17 cellular contexts compared by ENCODE assay signal in genomic region chr19:50790365-50790825, GRCh38. TPM values are rescaled to one million over a fixed set of nuclear protein-coding genes. Genes with fewer than 3 reads are reported as not detected.
A peak's percentile ranks its signal among the peaks of the same experiment; 100 is the strongest.
DNase-seq lines count a peak whose midpoint lies in the region; TF ChIP-seq lines count a peak whose summit lies in the region.
"Had no signal": no experiment of that assay in that cellular context is flagged by ENCODE, and none has a peak within 500 bp of the region (broad histone marks: within the 10 kb centered on the region; RNA-seq: fewer than 3 reads in every experiment).

A gene with protein sequence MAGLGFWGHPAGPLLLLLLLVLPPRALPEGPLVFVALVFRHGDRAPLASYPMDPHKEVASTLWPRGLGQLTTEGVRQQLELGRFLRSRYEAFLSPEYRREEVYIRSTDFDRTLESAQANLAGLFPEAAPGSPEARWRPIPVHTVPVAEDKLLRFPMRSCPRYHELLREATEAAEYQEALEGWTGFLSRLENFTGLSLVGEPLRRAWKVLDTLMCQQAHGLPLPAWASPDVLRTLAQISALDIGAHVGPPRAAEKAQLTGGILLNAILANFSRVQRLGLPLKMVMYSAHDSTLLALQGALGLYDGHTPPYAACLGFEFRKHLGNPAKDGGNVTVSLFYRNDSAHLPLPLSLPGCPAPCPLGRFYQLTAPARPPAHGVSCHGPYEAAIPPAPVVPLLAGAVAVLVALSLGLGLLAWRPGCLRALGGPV (plus strand): TSS chr19:50790415. CDS start chr19:50790415, 0 bp downstream.

- H3K27me3 Mint-ChIP-seq in activated naive CD8-positive, alpha-beta T cell, result no peaks in the 10 kb centered on the region
- H3K27me3 Mint-ChIP-seq in activated naive CD8-positive, alpha-beta T cell treated with anti-CD3 and anti-CD28 coated beads for 36 hours, result peaks cover 4% of the 10 kb centered on the region
- H3K27me3 Mint-ChIP-seq in glutamatergic neuron (ENCODE audit: unreplicated experiment) (peaks cover 3% of the 10 kb centered on the region), type B pancreatic cell (peaks cover 3% of the 10 kb centered on the region)
- H3K27me3 Mint-ChIP-seq: CD4-positive, CD25-positive, alpha-beta regulatory T cell had no signal

- H3K27me3 ChIP-seq in H7 (ENCODE audit: control insufficient read depth, insufficient read depth, low read length) (peaks cover 1% of the 10 kb centered on the region; the same call in 1 of the 2 replicates), thyroid gland (no peaks in the 10 kb centered on the region)
- H3K27me3 ChIP-seq: SJSA1 had no signal

- no peak for DNase-seq in activated naive CD8-positive, alpha-beta T cell treated with anti-CD3 and anti-CD28 coated beads for 36 hours
- DNase-seq in H7 (peak; percentile 67), glutamatergic neuron (no peak), type B pancreatic cell (ENCODE audit: extremely low spot score, unreplicated experiment) (no peak), thyroid gland (no peak), NCI-H510A treated with DMSO at 0.1 percent for 48 hours (lab: John Stamatoyannopoulos, UW) (no peak)
- DNase-seq in stimulated activated CD4-positive, alpha-beta T cell treated with anti-CD3 and anti-CD28 coated beads, Interleukin-4, amount 100 ng/mL, for 4 hours, result no peak
- DNase-seq: ACHN; CD4-positive, CD25-positive, alpha-beta regulatory T cell; DND-41; NCI-H1436; NCI-H2029 treated with DMSO at 0.1 percent for 48 hours; NCI-H510A; OCI-M1 had no signal

- peaks cover 0 to 4% of the 10 kb centered on the region in 2 donors for H3K4me1 ChIP-seq in thyroid gland
- H3K4me1 ChIP-seq: SJSA1 had no signal

- H3K27ac ChIP-seq in thyroid gland, result no peak within 1 kb of the TSS
- H3K27ac ChIP-seq: RWPE1, SJSA1 had no signal

- no peaks in the 10 kb centered on the region for H3K9me3 Mint-ChIP-seq in activated naive CD8-positive, alpha-beta T cell (ENCODE audit: low read depth)
- H3K9me3 Mint-ChIP-seq in activated naive CD8-positive, alpha-beta T cell treated with anti-CD3 and anti-CD28 coated beads for 36 hours, result no peaks in the 10 kb centered on the region
- H3K9me3 Mint-ChIP-seq in glutamatergic neuron (ENCODE audit: unreplicated experiment) (peaks cover 7% of the 10 kb centered on the region), type B pancreatic cell (no peaks in the 10 kb centered on the region)
- H3K9me3 Mint-ChIP-seq: CD4-positive, CD25-positive, alpha-beta regulatory T cell had no signal

- no peak within 1 kb of the TSS for H3K4me3 Mint-ChIP-seq in activated naive CD8-positive, alpha-beta T cell
- H3K4me3 Mint-ChIP-seq in activated naive CD8-positive, alpha-beta T cell treated with anti-CD3 and anti-CD28 coated beads for 36 hours, result no peak within 1 kb of the TSS
- H3K4me3 Mint-ChIP-seq in glutamatergic neuron (ENCODE audit: unreplicated experiment) (no peak within 1 kb of the TSS), type B pancreatic cell (peak within 1 kb of the TSS; percentile 26)

- no peak for TF ChIP-seq POLR2A in thyroid gland (IDR thresholded peaks at IDR 0.05)

- TF ChIP-seq CTCF in glutamatergic neuron (IDR thresholded peaks at IDR 0.05; ENCODE audit: partially characterized antibody, unreplicated experiment), result no peak
- TF ChIP-seq CTCF in type B pancreatic cell (conservative IDR thresholded peaks at IDR 0.05), result no peak
- TF ChIP-seq CTCF in thyroid gland (IDR thresholded peaks at IDR 0.05), result no peak

- peaks cover 6% of the 10 kb centered on the region for H3K4me1 Mint-ChIP-seq in activated naive CD8-positive, alpha-beta T cell (ENCODE audit: low read depth)
- H3K4me1 Mint-ChIP-seq in activated naive CD8-positive, alpha-beta T cell treated with anti-CD3 and anti-CD28 coated beads for 36 hours, result peaks cover 7% of the 10 kb centered on the region
- H3K4me1 Mint-ChIP-seq in glutamatergic neuron (ENCODE audit: low read depth, unreplicated experiment) (no peaks in the 10 kb centered on the region), type B pancreatic cell (ENCODE audit: unreplicated experiment) (peaks cover 4% of the 10 kb centered on the region)

- H3K27ac Mint-ChIP-seq in activated naive CD8-positive, alpha-beta T cell, result peak within 1 kb of the TSS; percentile 80
- no peak within 1 kb of the TSS for H3K27ac Mint-ChIP-seq in activated naive CD8-positive, alpha-beta T cell treated with anti-CD3 and anti-CD28 coated beads for 36 hours
- H3K27ac Mint-ChIP-seq in glutamatergic neuron (ENCODE audit: unreplicated experiment), result peak within 1 kb of the TSS; percentile 14
- H3K27ac Mint-ChIP-seq in type B pancreatic cell, result peak within 1 kb of the TSS; percentile 47

- no peaks in the 10 kb centered on the region for H3K36me3 ChIP-seq in H7 (replicated peaks; ENCODE audit: control insufficient read depth, insufficient read depth, low read length)
- no peaks in the 10 kb centered on the region for H3K36me3 ChIP-seq in thyroid gland

- no peaks in the 10 kb centered on the region for H3K36me3 Mint-ChIP-seq in activated naive CD8-positive, alpha-beta T cell
- peaks cover under 1% of the 10 kb centered on the region for H3K36me3 Mint-ChIP-seq in activated naive CD8-positive, alpha-beta T cell treated with anti-CD3 and anti-CD28 coated beads for 36 hours
- H3K36me3 Mint-ChIP-seq in glutamatergic neuron (ENCODE audit: unreplicated experiment), result peaks cover 7% of the 10 kb centered on the region
- H3K36me3 Mint-ChIP-seq in type B pancreatic cell, result no peaks in the 10 kb centered on the region
- H3K36me3 Mint-ChIP-seq: CD4-positive, CD25-positive, alpha-beta regulatory T cell had no signal

- H3K9me3 ChIP-seq in thyroid gland, result no peaks in the 10 kb centered on the region

- H3K4me3 ChIP-seq in H7 (ENCODE audit: insufficient read depth, low read depth, low read length), result no peak within 1 kb of the TSS
- no peak within 1 kb of the TSS for H3K4me3 ChIP-seq in thyroid gland (replicated peaks in 1 of 3)
- H3K4me3 ChIP-seq: SJSA1 had no signal

- intact Hi-C loops in thyroid gland (cut with DNase I), result no loop called here

- whole genome bisulfite sequencing in thyroid gland, 2 donors, result 89 to 97% methylated on average over 7 to 9 of the region's 19 CpGs

RNA-seq across cellular contexts. Expression of the gene that starts here (rescaled TPM):
- not detected for total RNA-seq in activated naive CD8-positive, alpha-beta T cell treated with anti-CD3 and anti-CD28 coated beads for 36 hours
- not detected in 2 replicates for total RNA-seq in H7 (2014; rRNA removed; shearing (Covaris generic))
- not detected for total RNA-seq in glutamatergic neuron (ENCODE audit: unreplicated experiment)
- not detected in 2 replicates for total RNA-seq in type B pancreatic cell (ENCODE audit: low replicate concordance)
- not detected for total RNA-seq in thyroid gland
- total RNA-seq: CD4-positive, CD25-positive, alpha-beta regulatory T cell; SJSA1 had no signal

Comparison
In these comparisons a context has a peak if more than half of its experiments do, and no peak if none do; other contexts are left out.
1. Peak in DNase-seq in H7; RNA of the gene not detected or under 1 TPM.